17 cellular contexts compared by ENCODE assay signal in genomic region chr14:98189521-98189920, GRCh38.
DNase-seq lines count a peak whose midpoint lies in the region; ATAC-seq and TF ChIP-seq lines count a peak whose summit lies in the region.
"Had no signal": no experiment of that assay in that cellular context is flagged by ENCODE, and none has a peak within 500 bp of the region (broad histone marks: within the 10 kb centered on the region; RNA-seq: fewer than 3 reads in every experiment).

No MANE protein-coding gene starts in this region.

- no peaks in the 10 kb centered on the region for H3K9me3 ChIP-seq in upper lobe of right lung
- H3K9me3 ChIP-seq: breast epithelium had no signal

- no peaks in the 10 kb centered on the region for H3K4me1 ChIP-seq in upper lobe of right lung
- H3K4me1 ChIP-seq: breast epithelium had no signal

- no peaks in the 10 kb centered on the region for H3K36me3 ChIP-seq in upper lobe of right lung
- H3K36me3 ChIP-seq: breast epithelium had no signal

- POLR2A ChIA-PET in activated CD8-positive, alpha-beta T cell treated with anti-CD3 and anti-CD28 coated beads for 36 hours (lab: Charles Lee): interaction anchor here (0.5 to 4.2 kb wide), 14 partner anchors 8 to 1091 kb away, joined by 3 to 38 read pairs (median 4); no protein-coding TSS in a partner anchor

- CTCF ChIA-PET in activated CD8-positive, alpha-beta T cell treated with anti-CD3 and anti-CD28 coated beads for 36 hours (lab: Charles Lee): interaction anchor here (0.9 to 13.3 kb wide), 4 partner anchors 10 to 51 kb away, joined by 3 to 99 read pairs (median 4); no protein-coding TSS in a partner anchor

- H3K9me3 Mint-ChIP-seq in activated CD8-positive, alpha-beta T cell treated with anti-CD3 and anti-CD28 coated beads for 36 hours: peaks cover 6% of the 10 kb centered on the region
- peaks cover 0 to 2% (median 0%) of the 10 kb centered on the region in 6 donors for H3K9me3 Mint-ChIP-seq in immature natural killer cell

- H3K27ac ChIP-seq in upper lobe of right lung: peak overlapping the region; percentile 49
- H3K27ac ChIP-seq: breast epithelium, SK-N-MC had no signal

- TF ChIP-seq CTCF in activated CD8-positive, alpha-beta T cell treated with anti-CD3 and anti-CD28 coated beads for 36 hours (IDR thresholded peaks at IDR 0.05): no peak
- TF ChIP-seq CTCF in upper lobe of right lung (IDR thresholded peaks at IDR 0.05): no peak

- H3K27me3 ChIP-seq in upper lobe of right lung: no peaks in the 10 kb centered on the region

- H3K4me1 Mint-ChIP-seq in activated CD8-positive, alpha-beta T cell treated with anti-CD3 and anti-CD28 coated beads for 36 hours (ENCODE audit: low read depth): peaks cover 96% of the 10 kb centered on the region
- H3K4me1 Mint-ChIP-seq in immature natural killer cell: peaks cover 67 to 76% of the 10 kb centered on the region in 2 donors

- peak; percentile 55 for DNase-seq in stimulated activated CD4-positive, alpha-beta T cell treated with anti-CD3 and anti-CD28 coated beads, Interleukin-15, amount 100 ng/mL, for 24 hours
- no peak for DNase-seq in stimulated activated CD4-positive, alpha-beta T cell treated with anti-CD3 and anti-CD28 coated beads, Interleukin-1b, Interleukin-23, amount 100 ng/mL, for 48 hours
- peak; percentile 78 for DNase-seq in activated CD8-positive, alpha-beta T cell treated with anti-CD3 and anti-CD28 coated beads for 36 hours
- DNase-seq in immature natural killer cell (peak; percentile 21 to 40 (median 30)), upper lobe of right lung (no peak), NOMO-1 treated with DMSO at 0.1 percent for 48 hours (lab: John Stamatoyannopoulos, UW; ENCODE audit: unreplicated experiment) (no peak), HPDE6-E6E7 (ENCODE audit: extremely low spot score) (no peak), head of caudate nucleus (no peak)
- DNase-seq: effector CD8-positive, alpha-beta T cell; hypothalamus; Kasumi-1; NCI-H146; trophoblast cell had no signal

- peak overlapping the region; percentile 74 for H3K4me3 Mint-ChIP-seq in activated CD8-positive, alpha-beta T cell treated with anti-CD3 and anti-CD28 coated beads for 36 hours
- peak overlapping the region; percentile 71 to 90 (median 76) for H3K4me3 Mint-ChIP-seq in immature natural killer cell

- no peak overlapping the region for H3K4me3 ChIP-seq in upper lobe of right lung
- H3K4me3 ChIP-seq: breast epithelium, SK-N-MC had no signal

- intact Hi-C loops in activated CD8-positive, alpha-beta T cell treated with anti-CD3 and anti-CD28 coated beads for 36 hours (cut with micrococcal nuclease): loop anchor here (10.0 kb wide), 1 partner anchor 995 kb away; no protein-coding TSS in a partner anchor
- intact Hi-C loops in upper lobe of right lung (cut with DNase I) (no loop called here), head of caudate nucleus (cut with DNase I) (no loop called here)

- peaks cover 16% of the 10 kb centered on the region for H3K36me3 Mint-ChIP-seq in activated CD8-positive, alpha-beta T cell treated with anti-CD3 and anti-CD28 coated beads for 36 hours (ENCODE audit: low read depth)
- H3K36me3 Mint-ChIP-seq in immature natural killer cell: peaks cover 0 to 5% (median 0%) of the 10 kb centered on the region in 3 donors

- peak; percentile 80 for ATAC-seq in activated CD8-positive, alpha-beta T cell treated with anti-CD3 and anti-CD28 coated beads for 36 hours
- peak; percentile 46 for ATAC-seq in upper lobe of right lung
- ATAC-seq: left lobe of liver had no signal

- no peaks in the 10 kb centered on the region for H3K27me3 Mint-ChIP-seq in activated CD8-positive, alpha-beta T cell treated with anti-CD3 and anti-CD28 coated beads for 36 hours
- peaks cover 2 to 6% (median 2%) of the 10 kb centered on the region in 3 donors for H3K27me3 Mint-ChIP-seq in immature natural killer cell (ENCODE audit: low read depth in 3 of 3)

- peak overlapping the region; percentile 99 for H3K27ac Mint-ChIP-seq in activated CD8-positive, alpha-beta T cell treated with anti-CD3 and anti-CD28 coated beads for 36 hours
- peak overlapping the region; percentile 86 to 97 (median 96) for H3K27ac Mint-ChIP-seq in immature natural killer cell
- H3K27ac Mint-ChIP-seq: progenitor cell of endocrine pancreas had no signal

Comparison
In these comparisons a context has a peak if more than half of its experiments do, and no peak if none do; other contexts are left out.
1. DNase-seq: peak in stimulated activated CD4-positive, alpha-beta T cell treated with anti-CD3 and anti-CD28 coated beads, Interleukin-15, amount 100 ng/mL, for 24 hours (single experiment), activated CD8-positive, alpha-beta T cell treated with anti-CD3 and anti-CD28 coated beads for 36 hours (single experiment) and immature natural killer cell (3 of 3); none in stimulated activated CD4-positive, alpha-beta T cell treated with anti-CD3 and anti-CD28 coated beads, Interleukin-1b, Interleukin-23, amount 100 ng/mL, for 48 hours (single experiment), upper lobe of right lung (single experiment), NOMO-1 treated with DMSO at 0.1 percent for 48 hours (single experiment), HPDE6-E6E7 (single experiment) and head of caudate nucleus (0 of 42).